ENCODE assay signal across 18 cellular contexts in genomic region chr4:61210186-61210939, GRCh38. TPM values are rescaled to one million over a fixed set of nuclear protein-coding genes. Genes with fewer than 3 reads are reported as not detected.
DNase-seq lines count a peak whose midpoint lies in the region; ATAC-seq, FAIRE-seq and TF ChIP-seq lines count a peak whose summit lies in the region.
"Had no signal": no experiment of that assay in that cellular context is flagged by ENCODE, and none has a peak within 500 bp of the region (broad histone marks: within the 10 kb centered on the region; RNA-seq: fewer than 3 reads in every experiment).

No MANE protein-coding gene starts in this region.

- TF ChIP-seq CTCF in PC-3 (conservative IDR thresholded peaks at IDR 0.05; ENCODE audit: low read depth, low read length) (no peak), D721Med (IDR thresholded peaks at IDR 0.05; ENCODE audit: insufficient read depth, missing control alignments) (no peak)

- POLR2A ChIA-PET in PC-3 (lab: Charles Lee; ENCODE audit: unreplicated experiment): no interaction called here

- ATAC-seq in PC-3 (peak; percentile 91), HG02678 (IDR thresholded peaks at IDR 0.05; ENCODE audit: unreplicated experiment) (no peak)
- ATAC-seq: left lung, natural killer cell had no signal

- CTCF ChIA-PET in PC-3 (lab: Charles Lee): no interaction called here

- H3K79me2 ChIP-seq in PC-3 (ENCODE audit: low read length): no peaks in the 10 kb centered on the region

- DNase-seq in HuH-7.5 (ENCODE audit: low spot score): peak; percentile 7
- DNase-seq in PC-3: peak; percentile 61
- peak; percentile 28 for DNase-seq in fibroblast of the conjunctiva (ENCODE audit: low read depth)
- peak; percentile 89 for DNase-seq in pons (ENCODE audit: low spot score)
- no peak for DNase-seq in AG08395 (ENCODE audit: low spot score)
- no peak for DNase-seq in cerebellar nuclear complex (lab: John Stamatoyannopoulos, UW)
- no peak for DNase-seq in D721Med (ENCODE audit: insufficient read length, low spot score)
- DNase-seq: activated CD4-positive, alpha-beta T cell treated with anti-CD3 and anti-CD28 coated beads, Interleukin-2, amount 50 U/mL, for 1 hour; brain microvascular endothelial cell; GDM1; left lung; natural killer cell; NCI-H2171 treated with DMSO at 0.1 percent for 48 hours; RPMI8226; T-helper 2 cell had no signal

- no peaks in the 10 kb centered on the region for H3K27me3 ChIP-seq in PC-3 (ENCODE audit: low read length)
- H3K27me3 ChIP-seq: brain microvascular endothelial cell, left lung had no signal

- BruUV-seq in PC-3 (replicated peaks; lab: Mats Ljungman, UMichigan): no TSS peak

- intact Hi-C loops in PC-3 (cut with micrococcal nuclease): no loop called here

- H3K9me3 ChIP-seq in PC-3 (ENCODE audit: low read length): no peaks in the 10 kb centered on the region
- H3K9me3 ChIP-seq: left lung had no signal

- H3K4me2 ChIP-seq in PC-3 (ENCODE audit: low read length): no peak overlapping the region

- H3K27ac ChIP-seq in PC-3 (ENCODE audit: low read length): no peak overlapping the region
- H3K27ac ChIP-seq: brain microvascular endothelial cell, HL-60, left lung had no signal

- H3F3A ChIP-seq in PC-3 (ENCODE audit: low read length, unreplicated experiment): no peaks in the 10 kb centered on the region

- no peaks in the 10 kb centered on the region for H3K36me3 ChIP-seq in PC-3 (ENCODE audit: low read depth, low read length)
- H3K36me3 ChIP-seq: brain microvascular endothelial cell, left lung had no signal

- H4K20me1 ChIP-seq in PC-3 (ENCODE audit: low read length): no peaks in the 10 kb centered on the region

- H3K4me1 ChIP-seq in PC-3 (ENCODE audit: insufficient read depth, low read length): peaks cover 15% of the 10 kb centered on the region
- H3K4me1 ChIP-seq: left lung had no signal

- no peak for FAIRE-seq in D721Med (lab: Jason Lieb, UNC)

- no peak overlapping the region for H3K4me3 ChIP-seq in PC-3 (ENCODE audit: low read length)
- H3K4me3 ChIP-seq: left lung had no signal

- no peak overlapping the region for H2AFZ ChIP-seq in PC-3 (ENCODE audit: low read length)

- H3K9me2 ChIP-seq in PC-3 (replicated peaks; ENCODE audit: low read length): no peaks in the 10 kb centered on the region

- H3K9ac ChIP-seq in PC-3 (ENCODE audit: low read length): no peak overlapping the region

RNA-seq across cellular contexts. Expression of gene ADGRL3, which starts 10.2 kb away (rescaled TPM):
- 0.66 and 0.69 TPM in 2 replicates for total RNA-seq in PC-3 (2014; rRNA removed)
- total RNA-seq: H4, natural killer cell had no signal

Comparison
In these comparisons a context has a peak if more than half of its experiments do, and no peak if none do; other contexts are left out.
1. DNase-seq: peak in HuH-7.5 (single experiment), PC-3 (single experiment), fibroblast of the conjunctiva (single experiment) and pons (single experiment); none in AG08395 (single experiment), cerebellar nuclear complex (0 of 2) and D721Med (single experiment).